Comparison of ENCODE assay signal across 1 cellular context in genomic region chr20:62219992-62220665, GRCh38.
TF ChIP-seq lines count a peak whose summit lies in the region.

Gene HRH3, minus strand, starts transcription at chr20:62220278. Its CDS starts 308 bp downstream, at chr20:62219970.

TF ChIP-seq in K562, 482 proteins besides CTCF, POLR2A, EP300 and RAD21 (continued from another document):
- TF ChIP-seq PTRF (tag; IDR thresholded peaks at IDR 0.05): no peak
- no peak for TF ChIP-seq CBX2 (IDR thresholded peaks at IDR 0.05; ENCODE audit: insufficient read depth, low read length, poor library complexity, severe bottlenecking)
- no peak for TF ChIP-seq CBX3 (IDR thresholded peaks at IDR 0.05; ENCODE audit: borderline replicate concordance in 1 of 2, low read length in 2 of 2)
- no peak for TF ChIP-seq HLTF (IDR thresholded peaks at IDR 0.05)
- TF ChIP-seq KLF16 (IDR thresholded peaks at IDR 0.05): no peak
- TF ChIP-seq SMARCE1 (IDR thresholded peaks at IDR 0.05): no peak
- TF ChIP-seq PTTG1 (tag; IDR thresholded peaks at IDR 0.05; ENCODE audit: low read depth): no peak
- TF ChIP-seq SRSF1 (IDR thresholded peaks at IDR 0.05; ENCODE audit: low read depth, low read length): no peak
- no peak for TF ChIP-seq NR2F6 (CRISPR knock-in tag; IDR thresholded peaks at IDR 0.05)
- no peak for TF ChIP-seq NKRF (IDR thresholded peaks at IDR 0.05; ENCODE audit: borderline replicate concordance)
- TF ChIP-seq ZKSCAN1 (IDR thresholded peaks at IDR 0.05; ENCODE audit: low read depth, low read length): no peak
- TF ChIP-seq NCOA4 (IDR thresholded peaks at IDR 0.05; ENCODE audit: partially characterized antibody): no peak
- TF ChIP-seq SPI1 (IDR thresholded peaks at IDR 0.05; ENCODE audit: borderline replicate concordance, low read depth, low read length): no peak
- no peak for TF ChIP-seq TEAD1 (CRISPR knock-in tag; IDR thresholded peaks at IDR 0.05)
- TF ChIP-seq ZNF511 (CRISPR knock-in tag; IDR thresholded peaks at IDR 0.05): no peak
- TF ChIP-seq YY1 (IDR thresholded peaks at IDR 0.05; ENCODE audit: borderline replicate concordance in 1 of 3, control insufficient read depth in 1 of 3, extremely low read depth in 1 of 3, insufficient read depth in 3 of 3, insufficient read length in 1 of 3, insufficient replicate concordance in 2 of 3, low read depth in 1 of 3, low read length in 2 of 3): peak in 2 of 3 experiments; percentile 14 to 22
- no peak for TF ChIP-seq NFE2 (IDR thresholded peaks at IDR 0.05; ENCODE audit: low read depth)
- no peak for TF ChIP-seq POLR2B (IDR thresholded peaks at IDR 0.05; ENCODE audit: low read depth, partially characterized antibody)
- no peak for TF ChIP-seq TBP (optimal IDR thresholded peaks at IDR 0.05; ENCODE audit: low read depth, low read length)
- TF ChIP-seq LCOR (CRISPR knock-in tag; IDR thresholded peaks at IDR 0.05): 0 out of 2 replicates have a peak, but pooled peaks have one; percentile 21
- TF ChIP-seq NONO (IDR thresholded peaks at IDR 0.05; ENCODE audit: low read depth in 2 of 2, low read length in 1 of 2): no peak
- no peak for TF ChIP-seq ARID3A (IDR thresholded peaks at IDR 0.05; ENCODE audit: borderline replicate concordance, low read depth, low read length)
- no peak for TF ChIP-seq ZFP1 (CRISPR knock-in tag; IDR thresholded peaks at IDR 0.05)
- no peak for TF ChIP-seq CREB3 (tag; conservative IDR thresholded peaks at IDR 0.05; ENCODE audit: low read depth)
- no peak for TF ChIP-seq DIDO1 (tag; IDR thresholded peaks at IDR 0.05; ENCODE audit: low read depth)
- TF ChIP-seq CHD4 (IDR thresholded peaks at IDR 0.05; ENCODE audit: insufficient read depth, insufficient replicate concordance, low read depth, low read length, poor library complexity, severe bottlenecking): no peak
- TF ChIP-seq C11orf30 (IDR thresholded peaks at IDR 0.05; ENCODE audit: low read depth): no peak
- no peak for TF ChIP-seq XRCC5 (IDR thresholded peaks at IDR 0.05; ENCODE audit: low read depth, low read length)
- TF ChIP-seq THRB (CRISPR knock-in tag; conservative IDR thresholded peaks at IDR 0.05): no peak
- TF ChIP-seq FOXJ2 (tag; IDR thresholded peaks at IDR 0.05): no peak
- TF ChIP-seq PRMT5 (CRISPR knock-in tag; IDR thresholded peaks at IDR 0.05): 0 out of 2 replicates have a peak, but pooled peaks have one; percentile 60
- TF ChIP-seq FOSL1 (tag; conservative IDR thresholded peaks at IDR 0.05): no peak
- TF ChIP-seq ZNF197 (CRISPR knock-in tag; IDR thresholded peaks at IDR 0.05; ENCODE audit: low read depth): no peak
- TF ChIP-seq ZNF395 (CRISPR knock-in tag; IDR thresholded peaks at IDR 0.05): no peak
- TF ChIP-seq MEF2A (IDR thresholded peaks at IDR 0.05; ENCODE audit: control insufficient read depth, low read depth, low read length): no peak
- no peak for TF ChIP-seq ZFP30 (CRISPR knock-in tag; IDR thresholded peaks at IDR 0.05; ENCODE audit: borderline replicate concordance)
- no peak for TF ChIP-seq MED1 (CRISPR knock-in tag; IDR thresholded peaks at IDR 0.05; ENCODE audit: borderline replicate concordance)
- no peak for TF ChIP-seq CBX1 (IDR thresholded peaks at IDR 0.05; ENCODE audit: low read depth)
- TF ChIP-seq THRA (IDR thresholded peaks at IDR 0.05): no peak
- peak; percentile 80 for TF ChIP-seq MIER1 (IDR thresholded peaks at IDR 0.05; ENCODE audit: low read depth)
- TF ChIP-seq GTF2E2 (tag; IDR thresholded peaks at IDR 0.05): no peak
- no peak for TF ChIP-seq ETV5 (CRISPR knock-in tag; IDR thresholded peaks at IDR 0.05; ENCODE audit: low read depth)
- no peak for TF ChIP-seq SOX6 (IDR thresholded peaks at IDR 0.05)
- TF ChIP-seq ZNF282 (CRISPR knock-in tag; IDR thresholded peaks at IDR 0.05): no peak
- TF ChIP-seq NR4A1 (CRISPR knock-in tag; IDR thresholded peaks at IDR 0.05): no peak
- no peak for TF ChIP-seq NR4A1 (tag; IDR thresholded peaks at IDR 0.05)
- no peak for TF ChIP-seq ID3 (CRISPR knock-in tag; IDR thresholded peaks at IDR 0.05)
- TF ChIP-seq ID3 (tag; IDR thresholded peaks at IDR 0.05): no peak
- no peak for TF ChIP-seq GABPB2 (CRISPR knock-in tag; conservative IDR thresholded peaks at IDR 0.05)
- TF ChIP-seq TAF1 (IDR thresholded peaks at IDR 0.05; ENCODE audit: control insufficient read depth, extremely low read depth, insufficient read depth, low read length, severe bottlenecking): no peak
- TF ChIP-seq SREBF2 (CRISPR knock-in tag; IDR thresholded peaks at IDR 0.05): no peak
- no peak for TF ChIP-seq ZKSCAN3 (CRISPR knock-in tag; IDR thresholded peaks at IDR 0.05)
- TF ChIP-seq NFIC (IDR thresholded peaks at IDR 0.05): peak; percentile 63
- no peak for TF ChIP-seq RBM17 (IDR thresholded peaks at IDR 0.05; ENCODE audit: borderline replicate concordance, low read depth, low read length)
- no peak for TF ChIP-seq ATF6 (CRISPR knock-in tag; IDR thresholded peaks at IDR 0.05)
- 0 out of 4 replicates have a peak, but pooled peaks of 1 of the 2 experiments have one; percentile 33 for TF ChIP-seq HDAC1 (IDR thresholded peaks at IDR 0.05)
- no peak for TF ChIP-seq ELK3 (CRISPR knock-in tag; IDR thresholded peaks at IDR 0.05)
- TF ChIP-seq TCF7L2 (IDR thresholded peaks at IDR 0.05; ENCODE audit: low read depth, low read length): no peak
